In the genomic region with DNA sequence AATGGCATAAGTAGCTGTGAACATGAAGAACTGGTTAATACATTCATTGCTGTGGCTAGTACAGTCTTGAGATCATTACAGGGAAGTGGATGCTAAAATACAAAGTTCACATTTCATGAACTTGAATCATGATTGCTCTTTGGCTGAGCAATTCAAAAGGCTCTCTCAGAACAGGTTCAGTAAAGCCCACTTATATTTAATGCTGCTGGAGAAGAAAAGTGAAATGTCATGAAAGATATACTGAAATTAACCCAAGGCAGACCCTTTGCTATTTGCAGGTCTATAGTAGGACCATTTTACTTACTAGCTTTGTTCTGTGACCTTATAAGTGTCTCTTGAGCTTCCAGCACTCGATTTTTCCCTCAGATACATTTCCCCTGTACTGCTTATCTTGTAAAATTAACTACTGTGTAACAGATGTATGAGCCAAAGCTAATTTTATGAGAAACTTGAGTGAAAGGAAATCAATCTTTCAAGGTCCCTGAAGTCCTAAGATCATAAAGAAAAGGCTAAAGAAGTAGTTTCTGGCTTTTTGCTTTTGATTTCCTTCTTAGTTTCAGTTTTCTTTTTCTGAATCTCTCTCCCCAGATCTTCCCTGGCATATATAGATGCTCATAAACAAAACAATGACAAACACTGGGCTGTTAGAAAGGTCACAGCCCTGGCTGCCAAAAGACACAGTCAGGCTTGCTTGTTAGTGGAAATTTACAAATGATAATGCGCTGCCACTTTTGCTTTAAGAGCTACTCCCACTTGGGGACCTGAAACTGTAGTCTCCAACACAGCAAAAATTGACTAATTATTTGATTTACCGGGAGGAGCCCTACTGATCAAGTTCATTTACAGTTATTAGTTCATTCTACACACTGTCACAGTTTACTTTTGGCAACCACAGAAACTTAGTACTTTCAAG, we compare ENCODE assay signal across 8 cellular contexts.
DNase-seq lines count a peak whose midpoint lies in the region; ATAC-seq and TF ChIP-seq lines count a peak whose summit lies in the region.

No MANE protein-coding gene starts in this region.

- H3K4me3 ChIP-seq in AG04450 (ENCODE audit: low read depth, low read length), result peak overlapping the region; percentile 38
- no peak overlapping the region for H3K4me3 ChIP-seq in cardiac muscle cell

- no peak for TF ChIP-seq CTCF in AG04450 (IDR thresholded peaks at IDR 0.05; ENCODE audit: low read depth, low read length)
- no peak for TF ChIP-seq CTCF in cardiac muscle cell (IDR thresholded peaks at IDR 0.05; ENCODE audit: low read depth, low read length)

- H3K9me3 ChIP-seq in AG04450 (ENCODE audit: control insufficient read depth, insufficient read depth, low read length), result peaks cover 3% of the 10 kb centered on the region; the same call in 1 of the 2 replicates
- no peaks in the 10 kb centered on the region for H3K9me3 ChIP-seq in cardiac muscle cell (ENCODE audit: low read depth)

- no peaks in the 10 kb centered on the region for H3K36me3 ChIP-seq in cardiac muscle cell

- peak; percentile 60 for ATAC-seq in GM18907 (IDR thresholded peaks at IDR 0.05; ENCODE audit: unreplicated experiment)
- peak; percentile 77 for ATAC-seq in HG03439 (IDR thresholded peaks at IDR 0.05; ENCODE audit: unreplicated experiment)
- no peak for ATAC-seq in HG02884 (IDR thresholded peaks at IDR 0.05; ENCODE audit: unreplicated experiment)

- H3K27ac ChIP-seq in AG04450 (ENCODE audit: low read depth, low read length) (no peak overlapping the region), cardiac muscle cell (peak overlapping the region; percentile 57)

- CTCF ChIA-PET in AG04450 (lab: Charles Lee), result interaction anchor here (0.5 to 1.9 kb wide), 4 partner anchors 8 to 136 kb away, joined by 3 to 10 read pairs (median 4); a partner anchor contains a TSS

- no peak for DNase-seq in AG04450 (ENCODE audit: low read depth, low spot score)
- DNase-seq in activated gamma-delta T cell treated with anti-CD3 and anti-CD28 coated beads, Interleukin-2, amount 50 U/mL, for 16 hours (ENCODE audit: low read depth), result peak; percentile 22
- DNase-seq in cardiac muscle cell (ENCODE audit: low read depth in 1 of 2, low spot score in 1 of 2), result peak; percentile 43 to 46
- peak; percentile 19 for DNase-seq in pulmonary artery endothelial cell (ENCODE audit: low read depth, low spot score)
- no peak for DNase-seq in NCI-H128 (lab: John Stamatoyannopoulos, UW; ENCODE audit: unreplicated experiment)

- POLR2A ChIA-PET in AG04450 (lab: Yijun Ruan, JAX), result no interaction called here

- H3K4me1 ChIP-seq in cardiac muscle cell (ENCODE audit: low read depth), result peaks cover 12% of the 10 kb centered on the region

- H3K27me3 ChIP-seq in AG04450 (ENCODE audit: control insufficient read depth, insufficient read depth, low read length), result peaks cover 4% of the 10 kb centered on the region
- no peaks in the 10 kb centered on the region for H3K27me3 ChIP-seq in cardiac muscle cell

Comparison
In these comparisons a context has a peak if more than half of its experiments do, and no peak if none do; other contexts are left out.
1. DNase-seq: peak in activated gamma-delta T cell treated with anti-CD3 and anti-CD28 coated beads, Interleukin-2, amount 50 U/mL, for 16 hours (single experiment), cardiac muscle cell (2 of 2) and pulmonary artery endothelial cell (single experiment); none in AG04450 (single experiment) and NCI-H128 (single experiment).